In the genomic region with DNA sequence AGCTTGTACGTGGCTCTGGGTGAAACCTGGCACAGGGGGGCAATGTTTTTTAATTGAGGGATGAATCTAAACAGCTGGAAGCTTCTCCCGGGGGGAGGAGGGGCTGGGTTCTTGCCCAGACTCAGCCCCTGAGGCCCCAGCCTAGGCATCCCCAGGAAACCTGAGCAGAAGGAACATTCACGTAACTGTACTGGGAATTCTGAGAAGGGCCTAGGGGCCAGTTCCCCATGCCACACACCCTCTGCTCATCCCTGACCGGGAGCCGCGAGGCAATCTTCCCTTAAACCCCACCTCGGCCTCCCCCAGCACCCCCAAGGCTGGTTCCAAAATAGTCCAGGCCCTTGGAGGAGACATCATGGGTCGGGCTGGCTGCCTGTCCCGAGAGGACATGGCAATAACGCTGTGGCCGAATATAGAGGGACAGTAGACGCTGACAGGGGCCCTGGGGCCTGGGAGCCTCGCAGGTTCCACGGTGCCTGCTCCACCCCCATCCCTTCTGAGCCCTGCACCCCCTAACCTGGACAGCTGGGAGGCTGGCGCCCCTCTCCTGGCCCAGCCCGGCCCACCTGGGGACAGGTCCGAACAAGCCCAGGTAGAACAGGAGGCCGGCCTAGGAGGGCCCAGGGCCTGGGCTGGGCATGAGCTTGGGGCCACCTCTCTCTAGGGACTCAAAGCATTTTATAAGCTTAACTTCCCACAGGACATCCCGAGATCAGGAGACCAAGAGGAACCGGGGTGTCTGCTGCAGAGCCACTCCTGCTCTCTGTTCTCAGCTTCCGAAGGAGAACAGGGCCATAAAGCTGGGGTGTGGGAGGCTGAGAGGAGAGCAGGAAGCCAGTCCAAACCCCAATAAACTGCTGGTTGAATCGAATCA, we compare ENCODE assay signal across 8 cellular contexts.
DNase-seq lines count a peak whose midpoint lies in the region; TF ChIP-seq lines count a peak whose summit lies in the region.

No MANE protein-coding gene starts in this region.

- H3K4me3 ChIP-seq in breast epithelium = peak overlapping the region in 1 of 3 donors; percentile 52
- H3K4me3 ChIP-seq in mesendoderm (ENCODE audit: low read length) = no peak overlapping the region
- H3K4me3 ChIP-seq in tibial artery = no peak overlapping the region

- H2BK5ac ChIP-seq in mesendoderm (ENCODE audit: low read length) = no peak overlapping the region

- peak overlapping the region; percentile 89 to 94 for H3K27ac ChIP-seq in breast epithelium
- no peak overlapping the region for H3K27ac ChIP-seq in mesendoderm (ENCODE audit: low read depth, low read length)
- H3K27ac ChIP-seq in tibial artery = peak overlapping the region; percentile 88 to 96

- no peak overlapping the region for H4K8ac ChIP-seq in mesendoderm (ENCODE audit: low read depth, low read length)

- no CpG with 5 or more reads among the region's 22 CpGs for WGBS in mesendoderm (ENCODE audit: extremely low coverage, insufficient coverage, low lambda C conversion rate)

- H3K36me3 ChIP-seq in breast epithelium (no peaks in the 10 kb centered on the region), mesendoderm (ENCODE audit: control insufficient read depth, insufficient read depth, low read length) (no peaks in the 10 kb centered on the region), tibial artery (no peaks in the 10 kb centered on the region)

- no peak overlapping the region for H2BK120ac ChIP-seq in mesendoderm (ENCODE audit: low read depth, low read length)

- no peak overlapping the region for H2BK15ac ChIP-seq in mesendoderm (replicated peaks; ENCODE audit: low read depth)

- no peak for TF ChIP-seq POLR2A in breast epithelium (IDR thresholded peaks at IDR 0.05)

- CTCF ChIA-PET in GM10248 (lab: Yijun Ruan, JAX) = interaction anchor here (0.7 to 14.0 kb wide), 23 partner anchors 9 to 204 kb away, joined by 3 to 228 read pairs (median 3); a partner anchor contains a TSS

- no peak overlapping the region for H2AK5ac ChIP-seq in mesendoderm (ENCODE audit: low read length)

- H3K9ac ChIP-seq in mesendoderm (ENCODE audit: low read length) = peak overlapping the region; percentile 33

- no peaks in the 10 kb centered on the region for H3K79me2 ChIP-seq in mesendoderm (ENCODE audit: control insufficient read depth, insufficient read depth, low read length)

- DNase-seq in NCI-H2171 treated with DMSO at 0.1 percent for 48 hours (lab: John Stamatoyannopoulos, UW) (peak; percentile 31), NCI-H2171 (lab: John Stamatoyannopoulos, UW) (no peak), breast epithelium (ENCODE audit: low spot score in 2 of 2) (peak in 1 of 2 donors; percentile 57), mesendoderm (no peak), tibial artery (peak in 1 of 2 donors; percentile 72), GM10248 (ENCODE audit: extremely low spot score) (no peak), SHP77 treated with DMSO at 0.1 percent for 48 hours (lab: John Stamatoyannopoulos, UW) (no peak), ACHN (no peak)

- H3K27me3 ChIP-seq in breast epithelium (no peaks in the 10 kb centered on the region), mesendoderm (ENCODE audit: insufficient read depth, low read length, poor library complexity) (no peaks in the 10 kb centered on the region), tibial artery (no peaks in the 10 kb centered on the region)

- no peak overlapping the region for H4K5ac ChIP-seq in mesendoderm (ENCODE audit: low read length)

- H3K4ac ChIP-seq in mesendoderm (ENCODE audit: low read depth, low read length) = no peak overlapping the region

- no peaks in the 10 kb centered on the region for H3K79me1 ChIP-seq in mesendoderm (ENCODE audit: low read length)

- H3K23ac ChIP-seq in mesendoderm (ENCODE audit: low read length) = no peak overlapping the region

- H3K18ac ChIP-seq in mesendoderm (ENCODE audit: low read length) = peak overlapping the region; percentile 29

- H3K4me2 ChIP-seq in mesendoderm (ENCODE audit: low read length) = no peak overlapping the region

- intact Hi-C loops in breast epithelium (cut with DNase I; ENCODE audit: low total_unique reads) = loop anchor here (5.0 kb wide), 2 partner anchors 82 to 97 kb away; a partner anchor contains a TSS
- intact Hi-C loops in tibial artery (cut with DNase I; ENCODE audit: low total_unique reads) = loop anchor here (1.0 to 10.0 kb wide), 3 partner anchors 83 to 165 kb away; a partner anchor contains a TSS

- no peak for TF ChIP-seq CTCF in breast epithelium (IDR thresholded peaks at IDR 0.05)
- TF ChIP-seq CTCF in tibial artery (IDR thresholded peaks at IDR 0.05) = no peak
- no peak for TF ChIP-seq CTCF in GM10248 (IDR thresholded peaks at IDR 0.05; ENCODE audit: control extremely low read depth, extremely low read depth, low read depth, missing control alignments)

- POLR2A ChIA-PET in GM10248 (lab: Yijun Ruan, JAX) = interaction anchor here (1.4 to 1.9 kb wide), 2 partner anchors 83 kb away, joined by 7 to 10 read pairs; a partner anchor contains a TSS

- no peaks in the 10 kb centered on the region for H3K9me3 ChIP-seq in breast epithelium
- no peaks in the 10 kb centered on the region for H3K9me3 ChIP-seq in tibial artery

- H3K4me1 ChIP-seq in breast epithelium = peaks cover 26 to 31% of the 10 kb centered on the region in 2 donors
- H3K4me1 ChIP-seq in mesendoderm (ENCODE audit: control insufficient read depth, low read depth, low read length) = peaks cover 5% of the 10 kb centered on the region
- H3K4me1 ChIP-seq in tibial artery = peaks cover 13 to 70% (median 47%) of the 10 kb centered on the region in 4 donors

- H3K56ac ChIP-seq in mesendoderm (ENCODE audit: low read length) = peak overlapping the region; percentile 44

- in situ Hi-C loops in ACHN (cut with HindIII; ENCODE audit: low pct_ligation_motif_present, low pct_unique_long_range_greater_than_20kb, low sequenced_read_pairs) = no loop called here
